Comparison of ENCODE assay signal across 20 cellular contexts in the genomic region with DNA sequence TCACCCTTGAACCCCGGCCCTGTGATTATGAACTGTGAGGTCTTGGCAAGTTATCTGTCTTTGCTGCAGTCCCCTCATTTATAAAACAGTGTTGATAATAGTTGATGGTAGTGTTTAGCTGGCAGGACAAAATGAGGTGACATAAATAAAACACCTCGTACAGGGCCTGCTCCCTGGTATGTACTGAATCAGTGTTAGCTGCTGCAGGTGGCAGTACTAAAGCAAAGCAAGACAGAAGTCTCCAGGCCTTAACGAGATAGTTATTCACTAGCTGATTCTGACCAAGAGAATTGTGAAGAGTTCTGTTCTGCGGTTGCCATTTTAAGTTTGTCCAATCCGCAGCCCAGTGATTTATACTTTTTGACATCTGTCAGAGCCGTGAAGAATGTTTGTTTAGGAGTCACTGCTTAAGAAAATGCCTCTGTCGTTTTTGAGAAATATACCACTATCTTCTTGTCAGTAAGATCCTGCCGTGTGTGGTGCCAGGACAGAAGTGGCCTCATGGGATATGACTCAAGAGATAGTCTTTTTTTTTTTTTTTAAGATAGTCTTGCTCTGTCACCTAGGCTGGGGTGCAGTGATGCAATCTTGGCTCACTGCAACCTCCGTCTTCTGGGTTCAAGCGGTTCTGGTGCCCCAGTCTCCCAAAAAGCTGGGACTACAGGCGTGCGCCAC.
A peak's percentile ranks its signal among the peaks of the same experiment; 100 is the strongest.
DNase-seq lines count a peak whose midpoint lies in the region; ATAC-seq and TF ChIP-seq lines count a peak whose summit lies in the region.
"Had no signal": no experiment of that assay in that cellular context is flagged by ENCODE, and none has a peak within 500 bp of the region (broad histone marks: within the 10 kb centered on the region; RNA-seq: fewer than 3 reads in every experiment).

No MANE protein-coding gene starts in this region.

- H3K4me1 ChIP-seq in PC-3 (ENCODE audit: insufficient read depth, low read length): peaks cover 9% of the 10 kb centered on the region
- H3K4me1 ChIP-seq: gastrocnemius medialis, upper lobe of left lung had no signal

- no peak overlapping the region for H3K4me3 ChIP-seq in PC-3 (ENCODE audit: low read length)
- H3K4me3 ChIP-seq: gastrocnemius medialis, upper lobe of left lung had no signal

- H3K27ac Mint-ChIP-seq in neural crest cell (ENCODE audit: unreplicated experiment): peak overlapping the region; percentile 36
- H3K27ac Mint-ChIP-seq in T-helper 2 cell treated with Interferon-gamma antibody and Interleukin-4, amounts not matched to agents 5 μg/mL and 100 μg/mL, for 36 hours: no peak overlapping the region
- H3K27ac Mint-ChIP-seq: endodermal cell; stimulated activated naive CD8-positive, alpha-beta T cell treated with anti-CD3 and anti-CD28 coated beads, Interleukin-15, amount 100 ng/mL, for 72 hours had no signal

- no peaks in the 10 kb centered on the region for H3K9me2 ChIP-seq in PC-3 (replicated peaks; ENCODE audit: low read length)

- H3K9ac ChIP-seq in PC-3 (ENCODE audit: low read length): no peak overlapping the region

- H3K4me2 ChIP-seq in PC-3 (ENCODE audit: low read length): no peak overlapping the region

- H3K27me3 ChIP-seq in PC-3 (ENCODE audit: low read length): no peaks in the 10 kb centered on the region
- H3K27me3 ChIP-seq: gastrocnemius medialis, upper lobe of left lung had no signal

- POLR2A ChIA-PET in PC-3 (lab: Charles Lee; ENCODE audit: unreplicated experiment): no interaction called here

- ATAC-seq in PC-3 (peak; percentile 56), HG03378 (IDR thresholded peaks at IDR 0.05; ENCODE audit: unreplicated experiment) (no peak)
- ATAC-seq: gastrocnemius medialis; naive thymus-derived CD8-positive, alpha-beta T cell; stimulated activated naive CD8-positive, alpha-beta T cell treated with anti-CD3 and anti-CD28 coated beads, Interleukin-15, amount 100 ng/mL, for 72 hours had no signal

- TF ChIP-seq CTCF in PC-3 (conservative IDR thresholded peaks at IDR 0.05; ENCODE audit: low read depth, low read length) (no peak), neural crest cell (conservative IDR thresholded peaks at IDR 0.05) (no peak)

- no peak overlapping the region for H2AFZ ChIP-seq in PC-3 (ENCODE audit: low read length)

- CTCF ChIA-PET in PC-3 (lab: Charles Lee): no interaction called here

- H3K27ac ChIP-seq in PC-3 (ENCODE audit: low read length): peak overlapping the region; percentile 48
- H3K27ac ChIP-seq: gastrocnemius medialis, RWPE1, upper lobe of left lung had no signal

- H3K36me3 ChIP-seq in PC-3 (ENCODE audit: low read depth, low read length): no peaks in the 10 kb centered on the region

- no peaks in the 10 kb centered on the region for H3K27me3 Mint-ChIP-seq in neural crest cell (ENCODE audit: low read depth)
- H3K27me3 Mint-ChIP-seq in T-helper 2 cell treated with Interferon-gamma antibody and Interleukin-4, amounts not matched to agents 5 μg/mL and 100 μg/mL, for 36 hours (ENCODE audit: low read depth): no peaks in the 10 kb centered on the region
- H3K27me3 Mint-ChIP-seq: naive thymus-derived CD8-positive, alpha-beta T cell; stimulated activated naive CD8-positive, alpha-beta T cell treated with anti-CD3 and anti-CD28 coated beads, Interleukin-15, amount 100 ng/mL, for 72 hours had no signal

- no peak overlapping the region for H3K4me3 Mint-ChIP-seq in neural crest cell
- no peak overlapping the region for H3K4me3 Mint-ChIP-seq in T-helper 2 cell treated with Interferon-gamma antibody and Interleukin-4, amounts not matched to agents 5 μg/mL and 100 μg/mL, for 36 hours
- H3K4me3 Mint-ChIP-seq: endodermal cell; naive thymus-derived CD8-positive, alpha-beta T cell; stimulated activated naive CD8-positive, alpha-beta T cell treated with anti-CD3 and anti-CD28 coated beads, Interleukin-15, amount 100 ng/mL, for 72 hours had no signal

- intact Hi-C loops in PC-3 (cut with micrococcal nuclease): no loop called here

- no TSS peak for BruUV-seq in PC-3 (replicated peaks; lab: Mats Ljungman, UMichigan)

- no peaks in the 10 kb centered on the region for H3K9me3 ChIP-seq in PC-3 (ENCODE audit: low read length)
- H3K9me3 ChIP-seq: gastrocnemius medialis, upper lobe of left lung had no signal

- DNase-seq in HS-5 (ENCODE audit: low read depth) (peak; percentile 35), PC-3 (peak; percentile 31), dermis blood vessel endothelial cell (peak; percentile 29), neural crest cell (ENCODE audit: low read depth, low spot score) (no peak), GDM1 (lab: John Stamatoyannopoulos, UW) (no peak), NCI-H1105 treated with DMSO at 0.1 percent for 48 hours (lab: John Stamatoyannopoulos, UW) (no peak)
- no peak for DNase-seq in T-helper 2 cell treated with Interferon-gamma antibody and Interleukin-4, amounts not matched to agents 5 μg/mL and 100 μg/mL, for 36 hours (ENCODE audit: low spot score)
- DNase-seq: activated CD4-positive, alpha-beta T cell treated with anti-CD3 and anti-CD28 coated beads for 4 hours; AML-193; COR-L47; endodermal cell; gastrocnemius medialis; naive thymus-derived CD8-positive, alpha-beta T cell; NCI-H1694 treated with DMSO at 0.1 percent for 48 hours; NCI-H446; stimulated activated CD4-positive, alpha-beta T cell treated with anti-CD3 and anti-CD28 coated beads, Interleukin-2, amount 100 ng/mL, for 24 hours; stimulated activated naive CD8-positive, alpha-beta T cell treated with anti-CD3 and anti-CD28 coated beads, Interleukin-15, amount 100 ng/mL, for 72 hours had no signal

- H4K20me1 ChIP-seq in PC-3 (ENCODE audit: low read length): no peaks in the 10 kb centered on the region

- H3K9me3 Mint-ChIP-seq in neural crest cell: peaks cover 8% of the 10 kb centered on the region
- peaks cover 8% of the 10 kb centered on the region for H3K9me3 Mint-ChIP-seq in T-helper 2 cell treated with Interferon-gamma antibody and Interleukin-4, amounts not matched to agents 5 μg/mL and 100 μg/mL, for 36 hours

- H3K79me2 ChIP-seq in PC-3 (ENCODE audit: low read length): no peaks in the 10 kb centered on the region

- no peaks in the 10 kb centered on the region for H3K4me1 Mint-ChIP-seq in neural crest cell
- H3K4me1 Mint-ChIP-seq in T-helper 2 cell treated with Interferon-gamma antibody and Interleukin-4, amounts not matched to agents 5 μg/mL and 100 μg/mL, for 36 hours (ENCODE audit: low read depth): no peaks in the 10 kb centered on the region
- H3K4me1 Mint-ChIP-seq: stimulated activated naive CD8-positive, alpha-beta T cell treated with anti-CD3 and anti-CD28 coated beads, Interleukin-15, amount 100 ng/mL, for 72 hours had no signal

- H3F3A ChIP-seq in PC-3 (ENCODE audit: low read length, unreplicated experiment): no peaks in the 10 kb centered on the region

- peaks cover 18% of the 10 kb centered on the region for H3K36me3 Mint-ChIP-seq in neural crest cell (ENCODE audit: low read depth)
- peaks cover 42% of the 10 kb centered on the region for H3K36me3 Mint-ChIP-seq in T-helper 2 cell treated with Interferon-gamma antibody and Interleukin-4, amounts not matched to agents 5 μg/mL and 100 μg/mL, for 36 hours (ENCODE audit: low read depth)

Comparison
In these comparisons a context has a peak if more than half of its experiments do, and no peak if none do; other contexts are left out.
1. DNase-seq: peak in HS-5 (single experiment), PC-3 (single experiment) and dermis blood vessel endothelial cell (single experiment); none in neural crest cell (single experiment), T-helper 2 cell treated with Interferon-gamma antibody and Interleukin-4, amounts not matched to agents 5 μg/mL and 100 μg/mL, for 36 hours (single experiment), GDM1 (single experiment) and NCI-H1105 treated with DMSO at 0.1 percent for 48 hours (single experiment).